ENCODE assay signal across 19 cellular contexts in the genomic region with DNA sequence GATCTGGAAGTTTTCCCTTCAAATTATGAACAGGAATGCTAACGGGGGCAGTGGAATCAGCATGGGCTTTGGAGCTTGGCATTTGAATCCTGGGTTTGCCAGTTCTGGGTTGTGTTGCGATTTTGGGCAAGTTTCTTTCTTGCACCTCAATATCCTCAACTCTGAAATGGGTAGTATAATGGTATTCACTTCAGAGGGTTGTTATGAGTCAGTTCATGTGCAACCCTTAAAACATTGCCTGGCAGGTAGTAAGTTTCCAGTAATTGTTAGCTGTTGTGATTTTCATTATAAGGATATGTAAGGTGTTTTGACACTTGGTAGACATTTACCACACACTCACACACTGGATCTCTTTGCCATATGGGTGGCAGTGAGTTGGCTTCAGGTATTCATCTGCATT. TPM values are rescaled to one million over a fixed set of nuclear protein-coding genes. Genes with fewer than 3 reads are reported as not detected.
DNase-seq lines count a peak whose midpoint lies in the region; ATAC-seq and TF ChIP-seq lines count a peak whose summit lies in the region.
"Had no signal": no experiment of that assay in that cellular context is flagged by ENCODE, and none has a peak within 500 bp of the region (broad histone marks: within the 10 kb centered on the region; RNA-seq: fewer than 3 reads in every experiment).

No MANE protein-coding gene starts in this region.

- H3K9me3 Mint-ChIP-seq in CD4-positive, alpha-beta T cell = no peaks in the 10 kb centered on the region
- H3K9me3 Mint-ChIP-seq in T-cell (no peaks in the 10 kb centered on the region), Calu3 (ENCODE audit: low read depth, unreplicated experiment) (no peaks in the 10 kb centered on the region)
- H3K9me3 Mint-ChIP-seq in stimulated activated naive CD8-positive, alpha-beta T cell treated with anti-CD3 and anti-CD28 coated beads, Interleukin-15, amount 100 ng/mL, for 72 hours = no peaks in the 10 kb centered on the region

- H3K9me3 ChIP-seq in CD4-positive, alpha-beta T cell (ENCODE audit: control insufficient read depth, low read length) = no peaks in the 10 kb centered on the region
- H3K9me3 ChIP-seq: Caco-2 had no signal

- peak overlapping the region in 1 of 59 donors; percentile 1 for H3K4me3 ChIP-seq in dorsolateral prefrontal cortex
- H3K4me3 ChIP-seq: lung had no signal

- H3K27ac Mint-ChIP-seq in CD4-positive, alpha-beta T cell = peak overlapping the region; percentile 86
- H3K27ac Mint-ChIP-seq in T-cell (peak overlapping the region; percentile 79 to 81), Calu3 (ENCODE audit: unreplicated experiment) (no peak overlapping the region)
- H3K27ac Mint-ChIP-seq in stimulated activated naive CD8-positive, alpha-beta T cell treated with anti-CD3 and anti-CD28 coated beads, Interleukin-15, amount 100 ng/mL, for 72 hours = no peak overlapping the region

- peaks cover 29% of the 10 kb centered on the region for H3K4me1 Mint-ChIP-seq in CD4-positive, alpha-beta T cell (ENCODE audit: low read depth)
- H3K4me1 Mint-ChIP-seq in T-cell (peaks cover 20 to 24% (median 23%) of the 10 kb centered on the region in 3 donors), Calu3 (ENCODE audit: low read depth, unreplicated experiment) (no peaks in the 10 kb centered on the region)
- H3K4me1 Mint-ChIP-seq in stimulated activated naive CD8-positive, alpha-beta T cell treated with anti-CD3 and anti-CD28 coated beads, Interleukin-15, amount 100 ng/mL, for 72 hours = peaks cover 20% of the 10 kb centered on the region

- H3K4me3 Mint-ChIP-seq in CD4-positive, alpha-beta T cell = peak overlapping the region; percentile 16
- peak overlapping the region in 1 of 3 donors; percentile 40 for H3K4me3 Mint-ChIP-seq in T-cell
- no peak overlapping the region for H3K4me3 Mint-ChIP-seq in stimulated activated naive CD8-positive, alpha-beta T cell treated with anti-CD3 and anti-CD28 coated beads, Interleukin-15, amount 100 ng/mL, for 72 hours
- H3K4me3 Mint-ChIP-seq in Calu3 (ENCODE audit: low read depth, unreplicated experiment) = no peak overlapping the region

- no peak for DNase-seq in CD4-positive, alpha-beta T cell
- DNase-seq in T-cell (no peak), dorsolateral prefrontal cortex (no peak), Calu3 (no peak), islet precursor cell (no peak)
- no peak for DNase-seq in stimulated activated naive CD8-positive, alpha-beta T cell treated with anti-CD3 and anti-CD28 coated beads, Interleukin-15, amount 100 ng/mL, for 72 hours
- DNase-seq: activated T-cell treated with anti-CD3 and anti-CD28 coated beads, Interleukin-2, amount 50 U/mL, for 1 hour; Caco-2; NCI-H1694; NCI-H748 treated with DMSO at 0.1 percent for 48 hours; retina; Right ventricle myocardium superior; stimulated activated CD8-positive, alpha-beta memory T cell treated with anti-CD3 and anti-CD28 coated beads, Interleukin-4, amount 100 ng/mL, for 48 hours; SW 1271 had no signal

- H3K27me3 ChIP-seq in CD4-positive, alpha-beta T cell (ENCODE audit: control insufficient read depth, insufficient read depth, low read length) = no peaks in the 10 kb centered on the region
- no peaks in the 10 kb centered on the region for H3K27me3 ChIP-seq in dorsolateral prefrontal cortex

- BruUV-seq in Calu3 (replicated peaks; lab: Mats Ljungman, UMichigan) = no TSS peak

- no peak for ATAC-seq in CD4-positive, alpha-beta T cell (ENCODE audit: poor library complexity)
- ATAC-seq in T-cell (replicated peaks in 1 of 4) (no peak), GM18909 (IDR thresholded peaks at IDR 0.05; ENCODE audit: poor library complexity, unreplicated experiment) (no peak)
- peak; percentile 55 for ATAC-seq in stimulated activated naive CD8-positive, alpha-beta T cell treated with anti-CD3 and anti-CD28 coated beads, Interleukin-15, amount 100 ng/mL, for 72 hours

- intact Hi-C loops in CD4-positive, alpha-beta T cell (cut with DNase I, micrococcal nuclease) = no loop called here
- intact Hi-C loops in dorsolateral prefrontal cortex (cut with DNase I) (no loop called here), Calu3 (cut with micrococcal nuclease; ENCODE audit: unreplicated experiment) (no loop called here)

- no peaks in the 10 kb centered on the region for H3K27me3 Mint-ChIP-seq in CD4-positive, alpha-beta T cell
- H3K27me3 Mint-ChIP-seq in T-cell = no peaks in the 10 kb centered on the region
- no peaks in the 10 kb centered on the region for H3K27me3 Mint-ChIP-seq in stimulated activated naive CD8-positive, alpha-beta T cell treated with anti-CD3 and anti-CD28 coated beads, Interleukin-15, amount 100 ng/mL, for 72 hours
- no peaks in the 10 kb centered on the region for H3K27me3 Mint-ChIP-seq in Calu3 (ENCODE audit: unreplicated experiment)

- POLR2A ChIA-PET in CD4-positive, alpha-beta T cell (lab: Charles Lee) = interaction anchor here (1.1 to 1.7 kb wide), 3 partner anchors 33 to 158 kb away, joined by 3 to 5 read pairs (median 4); partner anchors contain the start of genes GSPT1, RSL1D1 and SNX29
- POLR2A ChIA-PET in T-cell (lab: Charles Lee) = no interaction called here

- TF ChIP-seq CTCF in CD4-positive, alpha-beta T cell (IDR thresholded peaks at IDR 0.05) = no peak
- TF ChIP-seq CTCF in dorsolateral prefrontal cortex (IDR thresholded peaks at IDR 0.05 in 54 of 56, conservative IDR thresholded peaks at IDR 0.05 in 2 of 56; ENCODE audit: low read depth in 1 of 56, partially characterized antibody in 56 of 56) = no peak
- no peak for TF ChIP-seq CTCF in Calu3 (IDR thresholded peaks at IDR 0.05; ENCODE audit: unreplicated experiment)

- no peak overlapping the region for H3K27ac ChIP-seq in CD4-positive, alpha-beta T cell (ENCODE audit: low read depth, low read length)
- peak overlapping the region in 56 of 59 donors; percentile 2 to 91 (median 78) for H3K27ac ChIP-seq in dorsolateral prefrontal cortex
- H3K27ac ChIP-seq: epithelial cell of prostate had no signal

- CTCF ChIA-PET in CD4-positive, alpha-beta T cell (lab: Charles Lee) = no interaction called here
- CTCF ChIA-PET in T-cell (lab: Charles Lee) = no interaction called here
- CTCF ChIA-PET in Calu3 (lab: Charles Lee) = no interaction called here

- H3K36me3 Mint-ChIP-seq in CD4-positive, alpha-beta T cell (ENCODE audit: low read depth) = peaks cover 14% of the 10 kb centered on the region
- peaks cover 16% of the 10 kb centered on the region for H3K36me3 Mint-ChIP-seq in T-cell
- H3K36me3 Mint-ChIP-seq in Calu3 (ENCODE audit: insufficient read depth, unreplicated experiment) = no peaks in the 10 kb centered on the region

RNA-seq across cellular contexts. Expression of gene SNX29, which starts 33.4 kb away (rescaled TPM):
- total RNA-seq in CD4-positive, alpha-beta T cell = 10 to 100 TPM; 26.7 to 27.4 TPM
- total RNA-seq in T-cell (10 to 100 TPM; 28.8 to 40.4 (median 36.2) TPM), dorsolateral prefrontal cortex (10 to 100 TPM; 26.7 to 87.0 (median 46.5) TPM), Calu3 (2022) (18.5 and 18.7 TPM in 2 replicates)

RNA-seq across cellular contexts. Expression of gene TNFRSF17, which starts 44.9 kb away (rescaled TPM):
- not detected for total RNA-seq in CD4-positive, alpha-beta T cell
- 1 to 10 TPM in 2 of 5 donors, under 1 TPM in 3; 0.41 to 1.4 (median 0.82) TPM for total RNA-seq in T-cell
- total RNA-seq in dorsolateral prefrontal cortex = not detected
- total RNA-seq in Calu3 (2022) = not detected in 2 replicates
- total RNA-seq: Caco-2, fibroblast of villous mesenchyme, myocyte, Right ventricle myocardium superior had no signal

Comparison
In these comparisons a context has a peak if more than half of its experiments do, and no peak if none do; other contexts are left out.
1. H3K27ac Mint-ChIP-seq: peak in CD4-positive, alpha-beta T cell (single experiment) and T-cell (2 of 2); none in stimulated activated naive CD8-positive, alpha-beta T cell treated with anti-CD3 and anti-CD28 coated beads, Interleukin-15, amount 100 ng/mL, for 72 hours (0 of 2) and Calu3 (single experiment).